23 cellular contexts compared by ENCODE assay signal in genomic region chr7:94420321-94420720, GRCh38. TPM values are rescaled to one million over a fixed set of nuclear protein-coding genes. Genes with fewer than 3 reads are reported as not detected.
DNase-seq lines count a peak whose midpoint lies in the region; ATAC-seq, FAIRE-seq and TF ChIP-seq lines count a peak whose summit lies in the region.
"Had no signal": no experiment of that assay in that cellular context is flagged by ENCODE, and none has a peak within 500 bp of the region (broad histone marks: within the 10 kb centered on the region; RNA-seq: fewer than 3 reads in every experiment).

No MANE protein-coding gene starts in this region.

- H3K4me1 Mint-ChIP-seq in astrocyte (ENCODE audit: low read depth, unreplicated experiment) (peaks cover 65% of the 10 kb centered on the region), osteocyte (ENCODE audit: unreplicated experiment) (peaks cover 83% of the 10 kb centered on the region), T-cell (no peaks in the 10 kb centered on the region)
- H3K4me1 Mint-ChIP-seq: CD4-positive, CD25-positive, alpha-beta regulatory T cell; GM23338 had no signal

- peaks cover 43% of the 10 kb centered on the region for H3K4me1 ChIP-seq in astrocyte (ENCODE audit: insufficient read depth, low read length)
- no peaks in the 10 kb centered on the region for H3K4me1 ChIP-seq in effector memory CD4-positive, alpha-beta T cell (ENCODE audit: control insufficient read depth, insufficient read depth, low read length, poor library complexity, severe bottlenecking)

- peaks cover 97% of the 10 kb centered on the region for H3K36me3 ChIP-seq in astrocyte (ENCODE audit: insufficient read depth, low read length)
- H3K36me3 ChIP-seq in MG63, result peaks cover 100% of the 10 kb centered on the region
- H3K36me3 ChIP-seq in effector memory CD4-positive, alpha-beta T cell (ENCODE audit: control insufficient read depth, insufficient read depth, low read length), result no peaks in the 10 kb centered on the region

- peaks cover 81% of the 10 kb centered on the region for H4K20me1 ChIP-seq in astrocyte (ENCODE audit: insufficient read depth, low read length)

- ATAC-seq in T-cell (replicated peaks in 1 of 4), result no peak
- ATAC-seq: GM23338, K562, PC-3 had no signal

- CTCF ChIA-PET in T-cell (lab: Charles Lee), result interaction anchor here in 1 of 2 donors (0.6 kb wide), 1 partner anchor 17 kb away, joined by 3 read pairs; no protein-coding TSS in a partner anchor

- TF ChIP-seq CTCF in AG10803 (conservative IDR thresholded peaks at IDR 0.05; ENCODE audit: low read length) (no peak; the same call in 1 of the 2 replicates), astrocyte (IDR thresholded peaks at IDR 0.05; ENCODE audit: insufficient read depth, low read depth, low read length) (no peak), fibroblast of mammary gland (conservative IDR thresholded peaks at IDR 0.05; ENCODE audit: control insufficient read depth, insufficient read depth, low read depth, low read length) (no peak), osteocyte (IDR thresholded peaks at IDR 0.05) (no peak)

- H3K9me3 ChIP-seq in astrocyte (ENCODE audit: insufficient read depth, low read depth, low read length), result no peaks in the 10 kb centered on the region
- no peaks in the 10 kb centered on the region for H3K9me3 ChIP-seq in MG63
- no peaks in the 10 kb centered on the region for H3K9me3 ChIP-seq in effector memory CD4-positive, alpha-beta T cell (ENCODE audit: control insufficient read depth, low read length)

- H3K27ac Mint-ChIP-seq in astrocyte (ENCODE audit: unreplicated experiment) (peak overlapping the region; percentile 83), osteocyte (ENCODE audit: unreplicated experiment) (peak overlapping the region; percentile 76), T-cell (no peak overlapping the region)
- H3K27ac Mint-ChIP-seq: GM23338 had no signal

- H3K4me3 Mint-ChIP-seq in astrocyte (ENCODE audit: unreplicated experiment) (peak overlapping the region; percentile 59), osteocyte (ENCODE audit: unreplicated experiment) (no peak overlapping the region), T-cell (no peak overlapping the region)
- H3K4me3 Mint-ChIP-seq: CD4-positive, CD25-positive, alpha-beta regulatory T cell; GM23338 had no signal

- H3K27me3 Mint-ChIP-seq in astrocyte (ENCODE audit: low read depth, unreplicated experiment), result no peaks in the 10 kb centered on the region
- H3K27me3 Mint-ChIP-seq in osteocyte (ENCODE audit: unreplicated experiment), result no peaks in the 10 kb centered on the region
- peaks cover 2 to 11% of the 10 kb centered on the region in 2 donors for H3K27me3 Mint-ChIP-seq in T-cell

- H3K27ac ChIP-seq in astrocyte (ENCODE audit: low read depth, low read length), result no peak overlapping the region
- H3K27ac ChIP-seq in effector memory CD4-positive, alpha-beta T cell (ENCODE audit: insufficient read depth, low read length, poor library complexity, severe bottlenecking), result no peak overlapping the region

- POLR2A ChIA-PET in T-cell (lab: Charles Lee), result no interaction called here

- H3K36me3 Mint-ChIP-seq in astrocyte (ENCODE audit: low read depth, unreplicated experiment) (peaks cover 52% of the 10 kb centered on the region), osteocyte (ENCODE audit: unreplicated experiment) (peaks cover 95% of the 10 kb centered on the region), T-cell (no peaks in the 10 kb centered on the region)
- H3K36me3 Mint-ChIP-seq: CD4-positive, CD25-positive, alpha-beta regulatory T cell had no signal

- FAIRE-seq in astrocyte (lab: Jason Lieb, UNC), result peak; percentile 47
- FAIRE-seq: A204.1, HTR-8/SVneo, K562 had no signal

- no peak overlapping the region for H2AFZ ChIP-seq in astrocyte (ENCODE audit: low read depth, low read length)
- H2AFZ ChIP-seq: GM23338 had no signal

- peak overlapping the region; percentile 27 for H3K9ac ChIP-seq in astrocyte (ENCODE audit: low read length)

- no peak overlapping the region for H3K4me2 ChIP-seq in astrocyte (ENCODE audit: low read length)
- H3K4me2 ChIP-seq: GM23338 had no signal

- H3K4me3 ChIP-seq in AG10803 (ENCODE audit: low read length) (no peak overlapping the region), astrocyte (ENCODE audit: insufficient read depth, low read depth, low read length) (no peak overlapping the region), fibroblast of mammary gland (ENCODE audit: control insufficient read depth, low read depth, low read length) (no peak overlapping the region), MG63 (no peak overlapping the region)
- no peak overlapping the region for H3K4me3 ChIP-seq in effector memory CD4-positive, alpha-beta T cell (ENCODE audit: insufficient read depth, low read depth, low read length, poor library complexity, severe bottlenecking)
- H3K4me3 ChIP-seq: GM23338, K562 had no signal

- H3K9me3 Mint-ChIP-seq in astrocyte (ENCODE audit: unreplicated experiment) (no peaks in the 10 kb centered on the region), osteocyte (ENCODE audit: unreplicated experiment) (no peaks in the 10 kb centered on the region), T-cell (no peaks in the 10 kb centered on the region)
- H3K9me3 Mint-ChIP-seq: CD4-positive, CD25-positive, alpha-beta regulatory T cell; GM23338 had no signal

- DNase-seq in AG10803 (ENCODE audit: low read depth) (peak; percentile 52), astrocyte (ENCODE audit: low read depth) (no peak), fibroblast of mammary gland (ENCODE audit: low read depth) (peak; percentile 43), osteocyte (ENCODE audit: extremely low spot score, unreplicated experiment) (no peak), HUDEP-2 (lab: John Stamatoyannopoulos, UW; ENCODE audit: unreplicated experiment in 76 of 76) (no peak), MG63 (no peak), T-cell (no peak)
- DNase-seq in effector memory CD4-positive, alpha-beta T cell, result no peak
- DNase-seq: AML-193; Calu3; CD4-positive, CD25-positive, alpha-beta regulatory T cell; DMS79 treated with DMSO at 0.1 percent for 48 hours; GDM1; NCI-H1105; NCI-H1694 treated with DMSO at 0.1 percent for 48 hours; NCI-H345; NCI-H69; NK-92 treated with Interleukin-12 subunit alpha and Interleukin-12 subunit beta, amount 100 ng/mL, for 24 hours; PC-3 had no signal

- H3K79me2 ChIP-seq in astrocyte (ENCODE audit: insufficient read depth, low read length), result peaks cover 23% of the 10 kb centered on the region

- H3K27me3 ChIP-seq in astrocyte (ENCODE audit: insufficient read depth, low read length) (no peaks in the 10 kb centered on the region), MG63 (no peaks in the 10 kb centered on the region)
- no peaks in the 10 kb centered on the region for H3K27me3 ChIP-seq in effector memory CD4-positive, alpha-beta T cell (replicated peaks; ENCODE audit: control insufficient read depth, insufficient read depth, low read length, poor library complexity, severe bottlenecking)

RNA-seq across cellular contexts. Expression of gene COL1A2, which starts 25.6 kb away (rescaled TPM):
- 6,748 and 8,907 TPM in 2 replicates for total RNA-seq in astrocyte
- 7,492 and 7,869 TPM in 2 replicates for total RNA-seq in osteocyte
- total RNA-seq in MG63 (2014; rRNA removed; shearing (Covaris generic); ENCODE audit: low replicate concordance), result 218 and 306 TPM in 2 replicates
- 1 to 10 TPM in 3 of 5 donors, not detected in 2; 2.5 to 4.7 (median 3.1) TPM for total RNA-seq in T-cell
- total RNA-seq: Calu3; CD4-positive, CD25-positive, alpha-beta regulatory T cell; PC-3 had no signal

Comparison
In these comparisons a context has a peak if more than half of its experiments do, and no peak if none do; other contexts are left out.
1. DNase-seq: peak in AG10803 (single experiment) and fibroblast of mammary gland (single experiment); none in astrocyte (single experiment), osteocyte (single experiment), HUDEP-2 (0 of 76), MG63 (single experiment), effector memory CD4-positive, alpha-beta T cell (0 of 3) and T-cell (0 of 34).
2. H3K27ac Mint-ChIP-seq: peak in astrocyte (single experiment) and osteocyte (single experiment); none in T-cell (0 of 2).
3. RNA of gene COL1A2, which starts 25.6 kb away (total RNA-seq): 7,492 to 7,869 TPM in osteocyte, 6,748 to 8,907 TPM in astrocyte and 218 to 306 TPM in MG63; 2.5 to 4.7 TPM in T-cell; every median in the first group is over 10 times any median in the second.